Comparison of ENCODE assay signal across 1 cellular context in genomic region chr19:35124098-35125060, GRCh38.
TF ChIP-seq lines count a peak whose summit lies in the region.

No MANE protein-coding gene starts in this region.

TF ChIP-seq in H1, 55 proteins besides CTCF, POLR2A, EP300 and RAD21:
- TF ChIP-seq RBBP5 (IDR thresholded peaks at IDR 0.05; ENCODE audit: borderline replicate concordance, low read depth, low read length) (no peak), SP1 (IDR thresholded peaks at IDR 0.05; ENCODE audit: low read depth, low read length) (no peak)
